8 cellular contexts compared by ENCODE assay signal in the genomic region with DNA sequence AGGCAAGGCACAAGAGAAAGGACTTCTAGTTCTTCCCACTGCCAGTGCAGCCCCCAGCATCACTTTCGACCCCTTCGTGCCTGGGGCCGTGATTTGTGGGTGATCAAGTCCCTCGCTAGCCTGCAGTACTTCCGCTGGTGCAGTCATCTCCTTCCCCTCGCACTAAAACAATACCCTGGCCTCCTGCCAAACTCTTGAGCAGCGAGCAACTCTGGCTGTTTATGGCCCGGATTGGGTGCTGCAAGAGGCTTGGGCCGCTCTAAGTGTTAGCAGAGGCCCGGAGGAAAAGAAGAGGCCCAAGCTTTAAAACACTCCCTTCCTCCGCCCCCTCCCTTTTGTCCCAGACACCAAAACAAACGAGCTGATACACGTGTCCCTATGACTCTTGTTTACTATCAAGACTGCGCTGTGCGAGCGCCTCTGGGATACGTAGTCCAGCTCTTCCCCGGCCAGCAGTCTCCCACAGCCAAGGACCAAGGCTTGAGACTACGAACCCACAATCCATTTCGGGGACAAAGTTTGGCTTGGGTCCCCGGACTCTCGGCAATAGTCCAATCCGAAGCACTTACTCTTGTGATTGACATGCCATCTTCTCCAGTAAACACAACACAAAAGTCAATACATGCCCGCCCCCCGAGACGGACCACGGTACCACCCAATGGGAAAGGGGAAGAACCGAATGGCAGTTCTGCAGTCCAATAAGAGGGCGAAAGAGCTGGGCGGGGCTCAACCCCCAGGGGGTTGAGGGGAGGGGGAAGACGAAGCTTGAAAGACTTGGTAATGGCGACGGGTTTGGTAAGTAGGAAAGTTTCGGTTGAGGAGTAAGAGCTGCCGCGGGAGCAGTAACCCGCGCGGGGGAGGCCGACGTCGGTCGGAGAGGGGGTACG. TPM values are rescaled to one million over a fixed set of nuclear protein-coding genes. Genes with fewer than 3 reads are reported as not detected.
DNase-seq lines count a peak whose midpoint lies in the region; ATAC-seq and TF ChIP-seq lines count a peak whose summit lies in the region.

A gene with protein sequence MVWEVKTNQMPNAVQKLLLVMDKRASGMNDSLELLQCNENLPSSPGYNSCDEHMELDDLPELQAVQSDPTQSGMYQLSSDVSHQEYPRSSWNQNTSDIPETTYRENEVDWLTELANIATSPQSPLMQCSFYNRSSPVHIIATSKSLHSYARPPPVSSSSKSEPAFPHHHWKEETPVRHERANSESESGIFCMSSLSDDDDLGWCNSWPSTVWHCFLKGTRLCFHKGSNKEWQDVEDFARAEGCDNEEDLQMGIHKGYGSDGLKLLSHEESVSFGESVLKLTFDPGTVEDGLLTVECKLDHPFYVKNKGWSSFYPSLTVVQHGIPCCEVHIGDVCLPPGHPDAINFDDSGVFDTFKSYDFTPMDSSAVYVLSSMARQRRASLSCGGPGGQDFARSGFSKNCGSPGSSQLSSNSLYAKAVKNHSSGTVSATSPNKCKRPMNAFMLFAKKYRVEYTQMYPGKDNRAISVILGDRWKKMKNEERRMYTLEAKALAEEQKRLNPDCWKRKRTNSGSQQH (plus strand): TSS at position 771 of the 887 bp plus-strand sequence. CDS start 10,891 bp downstream, outside the sequence.

- H3K27ac Mint-ChIP-seq in activated CD4-positive, alpha-beta T cell treated with anti-CD3 and anti-CD28 coated beads, Interleukin-2, amount 10 ng/mL, durations not matched to agents 24 days and 14 days = peak within 1 kb of the TSS; percentile 98

- peak within 1 kb of the TSS; percentile 92 to 93 for H3K9ac ChIP-seq in colonic mucosa (ENCODE audit: low read depth in 2 of 2, low read length in 2 of 2)

- no peaks in the 10 kb centered on the region for H3K27me3 ChIP-seq in BE2C
- H3K27me3 ChIP-seq in colonic mucosa = no peaks in the 10 kb centered on the region

- H3K4me1 Mint-ChIP-seq in activated CD4-positive, alpha-beta T cell treated with anti-CD3 and anti-CD28 coated beads, Interleukin-2, amount 10 ng/mL, durations not matched to agents 24 days and 14 days = peaks cover 26% of the 10 kb centered on the region

- H3K4me3 ChIP-seq in BE2C (ENCODE audit: low read depth, low read length) (peak within 1 kb of the TSS; percentile 74), colonic mucosa (peak within 1 kb of the TSS; percentile 72)

- H3K4me1 ChIP-seq in BE2C = no peaks in the 10 kb centered on the region
- H3K4me1 ChIP-seq in colonic mucosa = no peaks in the 10 kb centered on the region

- H3K4me3 Mint-ChIP-seq in activated CD4-positive, alpha-beta T cell treated with anti-CD3 and anti-CD28 coated beads, Interleukin-2, amount 10 ng/mL, durations not matched to agents 24 days and 14 days = peak within 1 kb of the TSS; percentile 92

- TF ChIP-seq CTCF in BE2C (IDR thresholded peaks at IDR 0.05; ENCODE audit: low read depth, low read length) (no peak), colonic mucosa (IDR thresholded peaks at IDR 0.05) (no peak)

- H3K9me3 Mint-ChIP-seq in activated CD4-positive, alpha-beta T cell treated with anti-CD3 and anti-CD28 coated beads, Interleukin-2, amount 10 ng/mL, durations not matched to agents 24 days and 14 days = no peaks in the 10 kb centered on the region

- DNase-seq in BE2C (peak; percentile 97), NCI-H526 treated with DMSO at 0.1 percent for 48 hours (lab: John Stamatoyannopoulos, UW) (peak; percentile 100), colonic mucosa (peak; percentile 99), kidney tubule cell (ENCODE audit: low spot score) (peak; percentile 100)
- DNase-seq in activated CD4-positive, alpha-beta T cell treated with anti-CD3 and anti-CD28 coated beads, Interleukin-2, amount 10 ng/mL, durations not matched to agents 24 days and 14 days = peak; percentile 99
- peak; percentile 92 to 95 (median 94) for DNase-seq in stimulated activated CD4-positive, alpha-beta T cell treated with anti-CD3 and anti-CD28 coated beads, Interleukin-1b, Interleukin-23, amount 100 ng/mL, for 24 hours (ENCODE audit: low read depth in 4 of 4, low spot score in 1 of 4)

- intact Hi-C loops in activated CD4-positive, alpha-beta T cell treated with anti-CD3 and anti-CD28 coated beads, Interleukin-2, amount 10 ng/mL, durations not matched to agents 24 days and 14 days (cut with micrococcal nuclease) = loop anchor here (1.0 to 5.0 kb wide), 15 partner anchors 12 to 1146 kb away; a partner anchor contains a TSS
- intact Hi-C loops in colonic mucosa (cut with DNase I) = no loop called here

- ATAC-seq in GM19324 (IDR thresholded peaks at IDR 0.05; ENCODE audit: low FRiP score, unreplicated experiment) = peak; percentile 94
- peak; percentile 78 for ATAC-seq in HG03469 (IDR thresholded peaks at IDR 0.05; ENCODE audit: unreplicated experiment)

- no peaks in the 10 kb centered on the region for H3K36me3 ChIP-seq in BE2C
- no peaks in the 10 kb centered on the region for H3K36me3 ChIP-seq in colonic mucosa

- H3K27ac ChIP-seq in colonic mucosa = peak within 1 kb of the TSS; percentile 97

- peaks cover 12% of the 10 kb centered on the region for H3K27me3 Mint-ChIP-seq in activated CD4-positive, alpha-beta T cell treated with anti-CD3 and anti-CD28 coated beads, Interleukin-2, amount 10 ng/mL, durations not matched to agents 24 days and 14 days

- no peaks in the 10 kb centered on the region for H3K9me3 ChIP-seq in BE2C
- H3K9me3 ChIP-seq in colonic mucosa = no peaks in the 10 kb centered on the region

- H3K36me3 Mint-ChIP-seq in activated CD4-positive, alpha-beta T cell treated with anti-CD3 and anti-CD28 coated beads, Interleukin-2, amount 10 ng/mL, durations not matched to agents 24 days and 14 days (ENCODE audit: low read depth) = peaks cover 7% of the 10 kb centered on the region

RNA-seq across cellular contexts. Expression of the gene that starts here (rescaled TPM):
- 18.7 TPM for polyA plus RNA-seq in BE2C (2012; ENCODE audit: insufficient read depth, insufficient read length, low read depth)
- 11.0 and 15.1 TPM in 2 replicates for total RNA-seq in activated CD4-positive, alpha-beta T cell treated with anti-CD3 and anti-CD28 coated beads, Interleukin-2, amount 10 ng/mL, durations not matched to agents 24 days and 14 days
- 10 to 100 TPM; 25.1 to 78.7 TPM for total RNA-seq in colonic mucosa

Comparison
In these comparisons a context has a peak if more than half of its experiments do, and no peak if none do; other contexts are left out.
1. Peak in every context shown above with its lines: DNase-seq, ATAC-seq, H3K4me3 ChIP-seq and H3K27ac ChIP-seq.